Comparison of ENCODE assay signal across 31 cellular contexts in genomic region chr18:8856187-8856586, GRCh38.
"Had no signal": no experiment of that assay in that cellular context is flagged by ENCODE, and none has a peak within 500 bp of the region (broad histone marks: within the 10 kb centered on the region; RNA-seq: fewer than 3 reads in every experiment).

No MANE protein-coding gene starts in this region.

- H3K27me3 Mint-ChIP-seq: activated B cell treated with CpG ODN at 0.5 μM for 24 hours; stimulated activated memory B cell treated with anti-CD40 and anti-IgM and Interleukin-4, amounts not matched to agents 10 μg/mL and 1 μg/mL and 100 μg/mL, for 72 hours had no signal

- DNase-seq: activated B cell treated with CpG ODN at 0.5 μM for 24 hours; activated CD4-positive, alpha-beta T cell treated with anti-CD3 and anti-CD28 coated beads, Interleukin-2, amount 50 U/mL, for 1 hour; activated effector memory CD4-positive, alpha-beta T cell treated with Interleukin-2 at 50 U/mL for 16 hours; activated naive CD4-positive, alpha-beta T cell treated with anti-CD3 and anti-CD28 coated beads for 36 hours; activated naive CD8-positive, alpha-beta T cell treated with anti-CD3 and anti-CD28 coated beads, Interleukin-2, amount 10 ng/mL, durations not matched to agents 7 days and 5 days; activated T-cell treated with anti-CD3 and anti-CD28 coated beads for 4 hours; brain microvascular endothelial cell; caudate nucleus; esophagus squamous epithelium; left ventricle myocardium inferior; nucleus accumbens; pancreas; retina; sigmoid colon; small intestine; stimulated activated CD4-positive, alpha-beta T cell treated with anti-CD3 and anti-CD28 coated beads, Interleukin-1b, Interleukin-23, amount 100 ng/mL, for 48 hours; stimulated activated CD4-positive, alpha-beta T cell treated with anti-CD3 and anti-CD28 coated beads, Interleukin-4, amount 100 ng/mL, for 4 hours; stimulated activated CD8-positive, alpha-beta memory T cell treated with anti-CD3 and anti-CD28 coated beads, Interleukin-4, amount 100 ng/mL, for 48 hours; stomach; T-helper 1 cell; thyroid gland had no signal

- H3K4me1 Mint-ChIP-seq: activated naive CD8-positive, alpha-beta T cell treated with anti-CD3 and anti-CD28 coated beads, Interleukin-2, amount 10 ng/mL, durations not matched to agents 7 days and 5 days; nephron; stimulated activated memory B cell treated with anti-CD40 and anti-IgM and Interleukin-4, amounts not matched to agents 10 μg/mL and 1 μg/mL and 100 μg/mL, for 72 hours had no signal

- H3K4me1 ChIP-seq: ascending aorta, left ventricle myocardium inferior, pancreas, prostate gland, stomach, thyroid gland, upper lobe of left lung, vagina had no signal

- H3K36me3 Mint-ChIP-seq: activated naive CD8-positive, alpha-beta T cell treated with anti-CD3 and anti-CD28 coated beads, Interleukin-2, amount 10 ng/mL, durations not matched to agents 7 days and 5 days; stimulated activated memory B cell treated with anti-CD40 and anti-IgM and Interleukin-4, amounts not matched to agents 10 μg/mL and 1 μg/mL and 100 μg/mL, for 72 hours had no signal

- H3K27ac Mint-ChIP-seq: activated B cell treated with CpG ODN at 0.5 μM for 24 hours; activated naive CD4-positive, alpha-beta T cell treated with anti-CD3 and anti-CD28 coated beads for 36 hours; activated naive CD8-positive, alpha-beta T cell treated with anti-CD3 and anti-CD28 coated beads, Interleukin-2, amount 10 ng/mL, durations not matched to agents 7 days and 5 days; dendritic cell treated with granulocyte-macrophage colony-stimulating factor and Interleukin-4, amounts not matched to agents 40 ng/mL and 50 ng/mL, for 4 days; nephron; stimulated activated memory B cell treated with anti-CD40 and anti-IgM and Interleukin-4, amounts not matched to agents 10 μg/mL and 1 μg/mL and 100 μg/mL, for 72 hours; T-helper 2 cell treated with Interferon-gamma antibody and Interleukin-4, amounts not matched to agents 5 μg/mL and 100 μg/mL, for 36 hours had no signal

- ATAC-seq: pancreas; stimulated activated memory B cell treated with anti-CD40 and anti-IgM and Interleukin-4, amounts not matched to agents 10 μg/mL and 1 μg/mL and 100 μg/mL, for 72 hours had no signal

- H3K9me3 ChIP-seq: ascending aorta, esophagus squamous epithelium, left ventricle myocardium inferior, pancreas, prostate gland, sigmoid colon, stomach, thyroid gland, upper lobe of left lung, vagina had no signal

- H3K36me3 ChIP-seq: ascending aorta, brain microvascular endothelial cell, esophagus squamous epithelium, left ventricle myocardium inferior, pancreas, prostate gland, sigmoid colon, stomach, thyroid gland, upper lobe of left lung, vagina had no signal

- H3K4me3 Mint-ChIP-seq: activated B cell treated with CpG ODN at 0.5 μM for 24 hours; activated naive CD4-positive, alpha-beta T cell treated with anti-CD3 and anti-CD28 coated beads for 36 hours; activated naive CD8-positive, alpha-beta T cell treated with anti-CD3 and anti-CD28 coated beads, Interleukin-2, amount 10 ng/mL, durations not matched to agents 7 days and 5 days; dendritic cell treated with granulocyte-macrophage colony-stimulating factor and Interleukin-4, amounts not matched to agents 40 ng/mL and 50 ng/mL, for 4 days; nephron; stimulated activated memory B cell treated with anti-CD40 and anti-IgM and Interleukin-4, amounts not matched to agents 10 μg/mL and 1 μg/mL and 100 μg/mL, for 72 hours; T-helper 2 cell treated with Interferon-gamma antibody and Interleukin-4, amounts not matched to agents 5 μg/mL and 100 μg/mL, for 36 hours had no signal

- H3K4me3 ChIP-seq: ascending aorta, esophagus squamous epithelium, left ventricle myocardium inferior, lung, pancreas, prostate gland, sigmoid colon, stomach, thyroid gland, upper lobe of left lung, vagina had no signal

- H3K9me3 Mint-ChIP-seq: activated naive CD4-positive, alpha-beta T cell treated with anti-CD3 and anti-CD28 coated beads for 36 hours; activated naive CD8-positive, alpha-beta T cell treated with anti-CD3 and anti-CD28 coated beads, Interleukin-2, amount 10 ng/mL, durations not matched to agents 7 days and 5 days; dendritic cell treated with granulocyte-macrophage colony-stimulating factor and Interleukin-4, amounts not matched to agents 40 ng/mL and 50 ng/mL, for 4 days; nephron; stimulated activated memory B cell treated with anti-CD40 and anti-IgM and Interleukin-4, amounts not matched to agents 10 μg/mL and 1 μg/mL and 100 μg/mL, for 72 hours; T-helper 2 cell treated with Interferon-gamma antibody and Interleukin-4, amounts not matched to agents 5 μg/mL and 100 μg/mL, for 36 hours had no signal

- H3K27ac ChIP-seq: ascending aorta, brain microvascular endothelial cell, epithelial cell of prostate, esophagus squamous epithelium, left ventricle myocardium inferior, pancreas, prostate gland, sigmoid colon, stomach, thyroid gland, upper lobe of left lung, vagina had no signal

- H3K27me3 ChIP-seq: ascending aorta, brain microvascular endothelial cell, esophagus squamous epithelium, pancreas, sigmoid colon, stomach, thyroid gland, upper lobe of left lung, vagina had no signal
